ENCODE assay signal across 8 cellular contexts in genomic region chr11:61361686-61362541, GRCh38. TPM values are rescaled to one million over a fixed set of nuclear protein-coding genes. Genes with fewer than 3 reads are reported as not detected.
A peak's percentile ranks its signal among the peaks of the same experiment; 100 is the strongest.
DNase-seq lines count a peak whose midpoint lies in the region; ATAC-seq and TF ChIP-seq lines count a peak whose summit lies in the region.

Gene CYB561A3, minus strand, starts transcription at chr11:61361882. Its CDS starts 5,169 bp downstream, at chr11:61356713.
Gene TMEM138, plus strand, starts transcription at chr11:61362374. Its CDS starts 2,017 bp downstream, at chr11:61364391.

- DNase-seq in DMS 273 treated with DMSO at 0.1 percent for 48 hours (lab: John Stamatoyannopoulos, UW) (peak; percentile 74), PC-9 (peak; percentile 89 to 96)
- peak; percentile 93 for DNase-seq in activated T-cell treated with anti-CD3 and anti-CD28 coated beads, Interleukin-2, amount 50 U/mL, for 24 hours
- peak; percentile 78 for DNase-seq in stimulated activated CD8-positive, alpha-beta memory T cell treated with anti-CD3 and anti-CD28 coated beads, Interleukin-7, amount 100 ng/mL, for 24 hours (ENCODE audit: low read depth)

- H3K27ac ChIP-seq in PC-9 (peak within 1 kb of the TSS; percentile 93), esophagus (ENCODE audit: low read depth in 2 of 2, low read length in 1 of 2) (peak within 1 kb of the TSS; percentile 98 to 99), muscle layer of colon (ENCODE audit: low read depth, low read length) (peak within 1 kb of the TSS; percentile 95)

- peak within 1 kb of the TSS; percentile 93 to 98 (median 97) for H3K27ac Mint-ChIP-seq in IgD-negative memory B cell
- peak within 1 kb of the TSS; percentile 98 for H3K27ac Mint-ChIP-seq in activated T-cell treated with anti-CD3 and anti-CD28 coated beads, Interleukin-2, amount 50 U/mL, for 24 hours

- CTCF ChIA-PET in PC-9 (lab: Charles Lee): interaction anchor here (0.6 to 4.3 kb wide), 8 partner anchors 16 to 1496 kb away, joined by 3 to 31 read pairs (median 5); partner anchors contain the start of genes CPSF7, SDHAF2 and TMEM216

- peak within 1 kb of the TSS; percentile 94 for H3K4me2 ChIP-seq in PC-9

- intact Hi-C loops in PC-9 (cut with micrococcal nuclease; ENCODE audit: unreplicated experiment): loop anchor here (1.0 to 2.0 kb wide), 3 partner anchors 23 to 31 kb away; partner anchors contain the start of gene TMEM216

- H3K9me3 ChIP-seq in PC-9 (ENCODE audit: insufficient read depth, low read depth): no peaks in the 10 kb centered on the region
- H3K9me3 ChIP-seq in esophagus (ENCODE audit: control insufficient read depth in 2 of 2, insufficient read depth in 1 of 2, low read depth in 1 of 2, low read length in 1 of 2): no peaks in the 10 kb centered on the region
- no peaks in the 10 kb centered on the region for H3K9me3 ChIP-seq in muscle layer of colon (ENCODE audit: low read length)

- H3K9ac ChIP-seq in muscle layer of colon (ENCODE audit: low read length): peak within 1 kb of the TSS; percentile 93

- H3K9me3 Mint-ChIP-seq in IgD-negative memory B cell: no peaks in the 10 kb centered on the region
- no peaks in the 10 kb centered on the region for H3K9me3 Mint-ChIP-seq in activated T-cell treated with anti-CD3 and anti-CD28 coated beads, Interleukin-2, amount 50 U/mL, for 24 hours

- H3K36me3 Mint-ChIP-seq in IgD-negative memory B cell: no peaks in the 10 kb centered on the region
- peaks cover 63% of the 10 kb centered on the region for H3K36me3 Mint-ChIP-seq in activated T-cell treated with anti-CD3 and anti-CD28 coated beads, Interleukin-2, amount 50 U/mL, for 24 hours (ENCODE audit: low read depth)

- ATAC-seq in GM21528 (IDR thresholded peaks at IDR 0.05; ENCODE audit: low FRiP score, unreplicated experiment): peak; percentile 76

- H3K4me3 ChIP-seq in PC-9: peak within 1 kb of the TSS; percentile 86
- H3K4me3 ChIP-seq in esophagus (ENCODE audit: low read depth in 1 of 2, low read length in 2 of 2): peak within 1 kb of the TSS; percentile 69 to 74
- peak within 1 kb of the TSS; percentile 61 to 100 for H3K4me3 ChIP-seq in muscle layer of colon (ENCODE audit: low read depth in 1 of 2, low read length in 2 of 2)

- no peaks in the 10 kb centered on the region for H3K9me2 ChIP-seq in PC-9 (ENCODE audit: insufficient read depth)

- H3K27me3 ChIP-seq in PC-9 (ENCODE audit: insufficient read depth, low read depth) (no peaks in the 10 kb centered on the region), esophagus (ENCODE audit: control insufficient read depth in 1 of 2, insufficient read depth in 2 of 2, low read length in 2 of 2) (no peaks in the 10 kb centered on the region), muscle layer of colon (ENCODE audit: control insufficient read depth in 1 of 2, insufficient read depth in 2 of 2, low read length in 2 of 2) (no peaks in the 10 kb centered on the region)

- WGBS in esophagus, 2 donors: 0% methylated on average over 65 of the region's 65 CpGs

- no peaks in the 10 kb centered on the region for H3K27me3 Mint-ChIP-seq in IgD-negative memory B cell
- H3K27me3 Mint-ChIP-seq in activated T-cell treated with anti-CD3 and anti-CD28 coated beads, Interleukin-2, amount 50 U/mL, for 24 hours: no peaks in the 10 kb centered on the region

- TF ChIP-seq CTCF in PC-9 (conservative IDR thresholded peaks at IDR 0.05): no peak

- H3K4me3 Mint-ChIP-seq in IgD-negative memory B cell: peak within 1 kb of the TSS; percentile 94 to 100 (median 98)
- peak within 1 kb of the TSS; percentile 97 for H3K4me3 Mint-ChIP-seq in activated T-cell treated with anti-CD3 and anti-CD28 coated beads, Interleukin-2, amount 50 U/mL, for 24 hours

- H3K36me3 ChIP-seq in PC-9 (ENCODE audit: low read depth) (peaks cover 26% of the 10 kb centered on the region), esophagus (ENCODE audit: control insufficient read depth in 2 of 2, insufficient read depth in 2 of 2, low read length in 1 of 2) (peaks cover 5 to 8% of the 10 kb centered on the region in 2 donors), muscle layer of colon (ENCODE audit: insufficient read depth, low read length) (peaks cover 26% of the 10 kb centered on the region)

- no TSS peak for BruUV-seq in PC-9 (replicated peaks; lab: Mats Ljungman, UMichigan)

- H3K4me1 Mint-ChIP-seq in IgD-negative memory B cell: peaks cover 27 to 41% (median 40%) of the 10 kb centered on the region in 3 donors
- peaks cover 41% of the 10 kb centered on the region for H3K4me1 Mint-ChIP-seq in activated T-cell treated with anti-CD3 and anti-CD28 coated beads, Interleukin-2, amount 50 U/mL, for 24 hours (ENCODE audit: low read depth)

- peaks cover 23% of the 10 kb centered on the region for H3F3A ChIP-seq in PC-9 (ENCODE audit: insufficient read depth, low read depth)

- H3K4me1 ChIP-seq in PC-9 (replicated peaks; ENCODE audit: insufficient read depth) (peaks cover 20% of the 10 kb centered on the region), esophagus (ENCODE audit: control insufficient read depth in 2 of 2, insufficient read depth in 2 of 2, low read length in 1 of 2) (peaks cover 0 to 1% of the 10 kb centered on the region in 2 donors), muscle layer of colon (ENCODE audit: insufficient read depth, low read length) (peaks cover 25% of the 10 kb centered on the region)

- no peaks in the 10 kb centered on the region for H4K20me1 ChIP-seq in PC-9 (ENCODE audit: insufficient read depth)

- POLR2A ChIA-PET in PC-9 (lab: Charles Lee; ENCODE audit: unreplicated experiment): interaction anchor here (0.5 to 1.7 kb wide), 15 partner anchors 9 to 1462 kb away, joined by 3 to 13 read pairs (median 3); partner anchors contain the start of genes CPSF7, SDHAF2, TMEM109 and TMEM216

- peaks cover 43% of the 10 kb centered on the region for H3K79me2 ChIP-seq in PC-9 (ENCODE audit: low read depth)

- peak within 1 kb of the TSS; percentile 96 for H2AFZ ChIP-seq in PC-9

RNA-seq across cellular contexts. Expression of gene CYB561A3, which starts in this region (rescaled TPM):
- polyA plus RNA-seq in IgD-negative memory B cell: 594 TPM
- 96.9 and 120 TPM in 2 replicates for total RNA-seq in PC-9 (2021)
- 10 to 100 TPM; 11.4 to 20.4 TPM for polyA plus RNA-seq in esophagus

RNA-seq across cellular contexts. Expression of gene TMEM138, which starts in this region (rescaled TPM):
- polyA plus RNA-seq in IgD-negative memory B cell: 44.1 TPM
- total RNA-seq in PC-9 (2021): 32.5 and 46.1 TPM in 2 replicates
- 10 to 100 TPM; 24.4 to 32.9 TPM for polyA plus RNA-seq in esophagus

Comparison
In these comparisons a context has a peak if more than half of its experiments do, and no peak if none do; other contexts are left out.
1. Peak in every context shown above with its lines: DNase-seq, ATAC-seq, H3K4me3 ChIP-seq and H3K27ac ChIP-seq.
2. RNA of gene CYB561A3 (polyA plus RNA-seq): 594 TPM in IgD-negative memory B cell (single experiment); 11.4 to 20.4 TPM in esophagus; every median in the first group is over 10 times any median in the second.